Comparison of ENCODE assay signal across 33 cellular contexts in the genomic region with DNA sequence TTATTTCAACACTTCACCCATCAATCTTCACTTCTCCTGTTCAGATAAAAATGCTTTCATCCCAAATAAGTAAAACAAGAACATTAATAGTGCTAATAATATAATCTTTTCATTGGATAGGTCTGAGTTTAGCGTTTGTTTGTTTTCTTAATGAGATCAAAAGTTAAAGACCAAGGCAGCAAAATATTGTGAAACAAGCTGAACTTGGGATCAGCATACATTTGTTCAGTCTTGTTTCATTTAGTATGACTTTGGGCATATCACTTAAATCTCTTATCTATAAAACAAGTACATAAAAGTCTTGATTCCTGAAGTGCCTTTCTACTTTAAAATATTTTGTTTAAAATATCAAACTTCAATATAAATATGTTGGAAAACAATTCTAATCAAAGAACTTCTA.
"Had no signal": no experiment of that assay in that cellular context is flagged by ENCODE, and none has a peak within 500 bp of the region (broad histone marks: within the 10 kb centered on the region; RNA-seq: fewer than 3 reads in every experiment).

No MANE protein-coding gene starts in this region.

- H3K27me3 Mint-ChIP-seq: activated CD4-positive, alpha-beta memory T cell treated with anti-CD3 and anti-CD28 coated beads, Interleukin-2, amount 10 ng/mL, durations not matched to agents 7 days and 5 days; activated CD4-positive, alpha-beta T cell treated with anti-CD3 and anti-CD28 coated beads, Interleukin-2, amount 10 ng/mL, durations not matched to agents 7 days and 5 days; activated naive CD8-positive, alpha-beta T cell; activated T-helper 17 cell treated with anti-CD3 and anti-CD28 coated beads, Interleukin-2, amount 50 U/mL, for 72 hours; effector memory CD8-positive, alpha-beta T cell; T-helper 17 cell had no signal

- H3K4me1 ChIP-seq: body of pancreas, esophagus squamous epithelium, gastroesophageal sphincter had no signal

- FAIRE-seq: colon had no signal

- DNase-seq: activated CD4-positive, alpha-beta memory T cell treated with anti-CD3 and anti-CD28 coated beads, Interleukin-2, amount 10 ng/mL, durations not matched to agents 7 days and 5 days; activated CD4-positive, alpha-beta T cell treated with anti-CD3 and anti-CD28 coated beads for 4 hours; activated CD4-positive, alpha-beta T cell treated with anti-CD3 and anti-CD28 coated beads, Interleukin-2, amount 10 ng/mL, durations not matched to agents 7 days and 5 days; activated CD4-positive, alpha-beta T cell treated with anti-CD3 and anti-CD28 coated beads, Interleukin-2, amount 50 U/mL, for 4 hours; activated CD4-positive, CD25-positive, alpha-beta regulatory T cell; activated CD4-positive, CD25-positive, alpha-beta regulatory T cell treated with anti-CD3 and anti-CD28 coated beads, Interleukin-2, amount 50 U/mL, for 72 hours; activated CD8-positive, alpha-beta memory T cell treated with anti-CD3 and anti-CD28 coated beads, Interleukin-2, amount 50 U/mL, for 48 hours; activated effector memory CD4-positive, alpha-beta T cell treated with Interleukin-2 at 50 U/mL for 16 hours; activated gamma-delta T cell treated with Interleukin-2 at 50 U/mL for 16 hours; activated naive CD4-positive, alpha-beta T cell treated with anti-CD3 and anti-CD28 coated beads, Interleukin-2, amount 50 U/mL, for 16 hours; activated naive CD4-positive, alpha-beta T cell treated with Interleukin-2 at 50 U/mL for 16 hours; activated T-cell treated with anti-CD3 and anti-CD28 coated beads for 4 hours; activated T-cell treated with anti-CD3 and anti-CD28 coated beads, Interleukin-2, amount 50 U/mL, for 4 hours; amniotic stem cell; anterior cingulate cortex; body of pancreas; caudate nucleus; cortex of kidney; dermis blood vessel endothelial cell; effector CD4-positive, alpha-beta T cell; effector memory CD8-positive, alpha-beta T cell; esophagus squamous epithelium; foreskin melanocyte; T-helper 1 cell; T-helper 17 cell; T1000; WERI-Rb-1 had no signal

- H3K4me3 ChIP-seq: body of pancreas, esophagus squamous epithelium, gastroesophageal sphincter had no signal

- H3K27ac ChIP-seq: body of pancreas, epithelial cell of prostate, esophagus squamous epithelium, gastroesophageal sphincter, WERI-Rb-1 had no signal

- H3K9me3 Mint-ChIP-seq: activated CD4-positive, alpha-beta memory T cell treated with anti-CD3 and anti-CD28 coated beads, Interleukin-2, amount 10 ng/mL, durations not matched to agents 7 days and 5 days; activated CD4-positive, alpha-beta T cell treated with anti-CD3 and anti-CD28 coated beads, Interleukin-2, amount 10 ng/mL, durations not matched to agents 7 days and 5 days; activated T-cell treated with anti-CD3 and anti-CD28 coated beads, Interleukin-2, amount 50 U/mL, for 4 hours; activated T-helper 17 cell treated with anti-CD3 and anti-CD28 coated beads, Interleukin-2, amount 50 U/mL, for 72 hours; effector memory CD8-positive, alpha-beta T cell; T-helper 2 cell treated with Interferon-gamma antibody and Interleukin-4, amounts not matched to agents 5 μg/mL and 100 μg/mL, for 36 hours had no signal

- H3K27me3 ChIP-seq: body of pancreas, esophagus squamous epithelium, gastroesophageal sphincter had no signal

- H3K27ac Mint-ChIP-seq: activated CD4-positive, alpha-beta memory T cell treated with anti-CD3 and anti-CD28 coated beads, Interleukin-2, amount 10 ng/mL, durations not matched to agents 7 days and 5 days; activated CD4-positive, alpha-beta T cell treated with anti-CD3 and anti-CD28 coated beads, Interleukin-2, amount 10 ng/mL, durations not matched to agents 7 days and 5 days; activated naive CD8-positive, alpha-beta T cell; activated T-helper 17 cell treated with anti-CD3 and anti-CD28 coated beads, Interleukin-2, amount 50 U/mL, for 72 hours; T-helper 17 cell; T-helper 2 cell treated with Interferon-gamma antibody and Interleukin-4, amounts not matched to agents 5 μg/mL and 100 μg/mL, for 36 hours had no signal

- ATAC-seq: activated T-cell treated with anti-CD3 and anti-CD28 coated beads, Interleukin-2, amount 50 U/mL, for 4 hours; activated T-helper 17 cell treated with anti-CD3 and anti-CD28 coated beads, Interleukin-2, amount 50 U/mL, for 72 hours; body of pancreas; effector memory CD8-positive, alpha-beta T cell; gastroesophageal sphincter; T-helper 17 cell had no signal

- H3K4me3 Mint-ChIP-seq: activated CD4-positive, alpha-beta memory T cell treated with anti-CD3 and anti-CD28 coated beads, Interleukin-2, amount 10 ng/mL, durations not matched to agents 7 days and 5 days; activated CD4-positive, alpha-beta T cell treated with anti-CD3 and anti-CD28 coated beads, Interleukin-2, amount 10 ng/mL, durations not matched to agents 7 days and 5 days; activated naive CD8-positive, alpha-beta T cell; activated T-cell treated with anti-CD3 and anti-CD28 coated beads, Interleukin-2, amount 50 U/mL, for 4 hours; activated T-helper 17 cell treated with anti-CD3 and anti-CD28 coated beads, Interleukin-2, amount 50 U/mL, for 72 hours; effector memory CD8-positive, alpha-beta T cell; T-helper 17 cell; T-helper 2 cell treated with Interferon-gamma antibody and Interleukin-4, amounts not matched to agents 5 μg/mL and 100 μg/mL, for 36 hours had no signal

- H3K4me1 Mint-ChIP-seq: activated CD4-positive, alpha-beta memory T cell treated with anti-CD3 and anti-CD28 coated beads, Interleukin-2, amount 10 ng/mL, durations not matched to agents 7 days and 5 days; activated CD4-positive, alpha-beta T cell treated with anti-CD3 and anti-CD28 coated beads, Interleukin-2, amount 10 ng/mL, durations not matched to agents 7 days and 5 days; activated T-helper 17 cell treated with anti-CD3 and anti-CD28 coated beads, Interleukin-2, amount 50 U/mL, for 72 hours had no signal

- H3K9me3 ChIP-seq: body of pancreas, esophagus squamous epithelium, gastroesophageal sphincter had no signal
